Comparison of ENCODE assay signal across 30 cellular contexts in the genomic region with DNA sequence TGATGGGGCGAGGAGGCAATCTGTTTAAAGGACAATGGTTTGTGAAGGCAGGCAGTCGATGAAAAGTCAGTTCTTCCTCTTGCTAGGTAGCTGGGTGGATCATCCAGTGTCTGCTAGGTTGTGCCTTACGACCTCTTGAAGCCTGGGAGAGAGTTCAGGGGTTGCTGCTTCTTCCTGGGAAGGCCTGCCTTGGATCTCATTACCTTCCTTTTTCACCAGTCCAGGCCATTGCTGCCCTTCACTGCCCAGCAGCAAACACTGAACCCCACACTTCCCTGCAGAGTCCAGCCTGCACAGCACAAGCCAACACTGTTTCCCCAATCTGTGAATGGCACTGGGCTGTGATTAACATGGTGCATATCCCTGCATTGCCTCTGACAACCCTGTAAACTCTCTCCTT. TPM values are rescaled to one million over a fixed set of nuclear protein-coding genes. Genes with fewer than 3 reads are reported as not detected.
"Had no signal": no experiment of that assay in that cellular context is flagged by ENCODE, and none has a peak within 500 bp of the region (broad histone marks: within the 10 kb centered on the region; RNA-seq: fewer than 3 reads in every experiment).

No MANE protein-coding gene starts in this region.

- DNase-seq: activated CD4-positive, alpha-beta memory T cell treated with anti-CD3 and anti-CD28 coated beads, Interleukin-2, amount 10 ng/mL, durations not matched to agents 7 days and 5 days; activated CD4-positive, alpha-beta T cell treated with anti-CD3 and anti-CD28 coated beads for 4 hours; activated CD4-positive, alpha-beta T cell treated with anti-CD3 and anti-CD28 coated beads, Interleukin-2, amount 10 ng/mL, durations not matched to agents 7 days and 5 days; activated CD4-positive, alpha-beta T cell treated with anti-CD3 and anti-CD28 coated beads, Interleukin-2, amount 50 U/mL, for 4 hours; activated CD4-positive, CD25-positive, alpha-beta regulatory T cell; activated CD4-positive, CD25-positive, alpha-beta regulatory T cell treated with anti-CD3 and anti-CD28 coated beads, Interleukin-2, amount 50 U/mL, for 72 hours; activated CD8-positive, alpha-beta memory T cell treated with anti-CD3 and anti-CD28 coated beads, Interleukin-2, amount 50 U/mL, for 48 hours; activated gamma-delta T cell; activated naive CD4-positive, alpha-beta T cell; activated naive CD4-positive, alpha-beta T cell treated with anti-CD3 and anti-CD28 coated beads, Interleukin-2, amount 10 ng/mL, durations not matched to agents 7 days and 5 days; activated naive CD8-positive, alpha-beta T cell treated with anti-CD3 and anti-CD28 coated beads, Interleukin-2, amount 10 ng/mL, durations not matched to agents 7 days and 5 days; activated T-cell treated with anti-CD3 and anti-CD28 coated beads for 4 hours; activated T-cell treated with anti-CD3 and anti-CD28 coated beads, Interleukin-2, amount 50 U/mL, for 24 hours; activated T-cell treated with anti-CD3 and anti-CD28 coated beads, Interleukin-2, amount 50 U/mL, for 72 hours; central memory CD4-positive, alpha-beta T cell; cerebellar nuclear complex; colonic mucosa; effector CD8-positive, alpha-beta T cell; foreskin fibroblast; gastrocnemius medialis; glutamatergic neuron; T-helper 1 cell; T-helper 2 cell had no signal

- H3K36me3 Mint-ChIP-seq: activated naive CD4-positive, alpha-beta T cell treated with anti-CD3 and anti-CD28 coated beads, Interleukin-2, amount 10 ng/mL, durations not matched to agents 7 days and 5 days; activated naive CD4-positive, alpha-beta T cell treated with anti-CD3 and anti-CD28 coated beads, Interleukin-2, amount 50 U/mL, for 72 hours; activated naive CD8-positive, alpha-beta T cell treated with anti-CD3 and anti-CD28 coated beads, Interleukin-2, amount 10 ng/mL, durations not matched to agents 7 days and 5 days; brain had no signal

- H3K4me1 Mint-ChIP-seq: activated CD4-positive, alpha-beta memory T cell treated with anti-CD3 and anti-CD28 coated beads, Interleukin-2, amount 10 ng/mL, durations not matched to agents 7 days and 5 days; activated CD4-positive, alpha-beta T cell treated with anti-CD3 and anti-CD28 coated beads, Interleukin-2, amount 10 ng/mL, durations not matched to agents 7 days and 5 days; activated naive CD4-positive, alpha-beta T cell treated with anti-CD3 and anti-CD28 coated beads, Interleukin-2, amount 10 ng/mL, durations not matched to agents 7 days and 5 days; activated naive CD8-positive, alpha-beta T cell treated with anti-CD3 and anti-CD28 coated beads, Interleukin-2, amount 10 ng/mL, durations not matched to agents 7 days and 5 days; brain had no signal

- H3K9me3 ChIP-seq: ascending aorta, breast epithelium, colonic mucosa, gastrocnemius medialis had no signal

- H3K36me3 ChIP-seq: ascending aorta, breast epithelium, cardiac muscle cell, colonic mucosa, gastrocnemius medialis had no signal

- H3K27ac Mint-ChIP-seq: activated CD4-positive, alpha-beta memory T cell treated with anti-CD3 and anti-CD28 coated beads, Interleukin-2, amount 10 ng/mL, durations not matched to agents 7 days and 5 days; activated CD4-positive, alpha-beta T cell treated with anti-CD3 and anti-CD28 coated beads, Interleukin-2, amount 10 ng/mL, durations not matched to agents 7 days and 5 days; activated naive CD4-positive, alpha-beta T cell treated with anti-CD3 and anti-CD28 coated beads, Interleukin-2, amount 10 ng/mL, durations not matched to agents 7 days and 5 days; activated naive CD4-positive, alpha-beta T cell treated with anti-CD3 and anti-CD28 coated beads, Interleukin-2, amount 50 U/mL, for 72 hours; activated naive CD8-positive, alpha-beta T cell treated with anti-CD3 and anti-CD28 coated beads, Interleukin-2, amount 10 ng/mL, durations not matched to agents 7 days and 5 days; activated T-cell treated with anti-CD3 and anti-CD28 coated beads, Interleukin-2, amount 50 U/mL, for 24 hours; activated T-cell treated with anti-CD3 and anti-CD28 coated beads, Interleukin-2, amount 50 U/mL, for 72 hours; brain had no signal

- H3K27me3 ChIP-seq: ascending aorta, breast epithelium, cardiac muscle cell, colonic mucosa had no signal

- H3K4me3 ChIP-seq: ascending aorta, breast epithelium, cardiac muscle cell, colonic mucosa, gastrocnemius medialis had no signal

- H3K4me3 Mint-ChIP-seq: activated CD4-positive, alpha-beta memory T cell treated with anti-CD3 and anti-CD28 coated beads, Interleukin-2, amount 10 ng/mL, durations not matched to agents 7 days and 5 days; activated CD4-positive, alpha-beta T cell treated with anti-CD3 and anti-CD28 coated beads, Interleukin-2, amount 10 ng/mL, durations not matched to agents 7 days and 5 days; activated naive CD4-positive, alpha-beta T cell treated with anti-CD3 and anti-CD28 coated beads, Interleukin-2, amount 10 ng/mL, durations not matched to agents 7 days and 5 days; activated naive CD8-positive, alpha-beta T cell treated with anti-CD3 and anti-CD28 coated beads, Interleukin-2, amount 10 ng/mL, durations not matched to agents 7 days and 5 days; activated T-cell treated with anti-CD3 and anti-CD28 coated beads, Interleukin-2, amount 50 U/mL, for 24 hours; activated T-cell treated with anti-CD3 and anti-CD28 coated beads, Interleukin-2, amount 50 U/mL, for 72 hours; brain had no signal

- H3K4me1 ChIP-seq: ascending aorta, breast epithelium, colonic mucosa, gastrocnemius medialis had no signal

- H3K27ac ChIP-seq: ascending aorta, breast epithelium, cardiac muscle cell, colonic mucosa, epithelial cell of prostate, gastrocnemius medialis had no signal

- H3K9me3 Mint-ChIP-seq: activated CD4-positive, alpha-beta memory T cell treated with anti-CD3 and anti-CD28 coated beads, Interleukin-2, amount 10 ng/mL, durations not matched to agents 7 days and 5 days; activated CD4-positive, alpha-beta T cell treated with anti-CD3 and anti-CD28 coated beads, Interleukin-2, amount 10 ng/mL, durations not matched to agents 7 days and 5 days; activated naive CD4-positive, alpha-beta T cell treated with anti-CD3 and anti-CD28 coated beads, Interleukin-2, amount 10 ng/mL, durations not matched to agents 7 days and 5 days; activated naive CD4-positive, alpha-beta T cell treated with anti-CD3 and anti-CD28 coated beads, Interleukin-2, amount 50 U/mL, for 72 hours; activated naive CD8-positive, alpha-beta T cell treated with anti-CD3 and anti-CD28 coated beads, Interleukin-2, amount 10 ng/mL, durations not matched to agents 7 days and 5 days; activated T-cell treated with anti-CD3 and anti-CD28 coated beads, Interleukin-2, amount 50 U/mL, for 24 hours; activated T-cell treated with anti-CD3 and anti-CD28 coated beads, Interleukin-2, amount 50 U/mL, for 72 hours; brain had no signal

- ATAC-seq: activated naive CD4-positive, alpha-beta T cell treated with anti-CD3 and anti-CD28 coated beads, Interleukin-2, amount 50 U/mL, for 72 hours; activated T-cell treated with anti-CD3 and anti-CD28 coated beads, Interleukin-2, amount 50 U/mL, for 72 hours; gastrocnemius medialis had no signal

RNA-seq across cellular contexts. Expression of gene HS3ST2, which starts 24.7 kb away (rescaled TPM):
- total RNA-seq: activated CD4-positive, alpha-beta memory T cell treated with anti-CD3 and anti-CD28 coated beads, Interleukin-2, amount 10 ng/mL, durations not matched to agents 7 days and 5 days; activated CD4-positive, alpha-beta T cell treated with anti-CD3 and anti-CD28 coated beads, Interleukin-2, amount 10 ng/mL, durations not matched to agents 7 days and 5 days; activated naive CD4-positive, alpha-beta T cell treated with anti-CD3 and anti-CD28 coated beads, Interleukin-2, amount 50 U/mL, for 72 hours; activated T-cell treated with anti-CD3 and anti-CD28 coated beads, Interleukin-2, amount 50 U/mL, for 72 hours; cardiac muscle cell; endothelial cell of umbilical vein had no signal
- polyA plus RNA-seq: cardiac muscle cell, endothelial cell of umbilical vein had no signal
